ENCODE assay signal across 9 cellular contexts in genomic region chr20:46084805-46085792, GRCh38. TPM values are rescaled to one million over a fixed set of nuclear protein-coding genes. Genes with fewer than 3 reads are reported as not detected.
DNase-seq lines count a peak whose midpoint lies in the region; ATAC-seq and TF ChIP-seq lines count a peak whose summit lies in the region.
"Had no signal": no experiment of that assay in that cellular context is flagged by ENCODE, and none has a peak within 500 bp of the region (broad histone marks: within the 10 kb centered on the region; RNA-seq: fewer than 3 reads in every experiment).

No MANE protein-coding gene starts in this region.

- TF ChIP-seq CTCF in CD4-positive, alpha-beta T cell (IDR thresholded peaks at IDR 0.05) = no peak

- H3K9me3 Mint-ChIP-seq in CD4-positive, alpha-beta T cell = no peaks in the 10 kb centered on the region
- no peaks in the 10 kb centered on the region for H3K9me3 Mint-ChIP-seq in memory B cell

- H3K4me1 Mint-ChIP-seq in CD4-positive, alpha-beta T cell (ENCODE audit: low read depth) = peaks cover 86% of the 10 kb centered on the region
- H3K4me1 Mint-ChIP-seq in T-helper 17 cell (peaks cover 44% of the 10 kb centered on the region), memory B cell (peaks cover 48% of the 10 kb centered on the region)

- peak overlapping the region; percentile 2 for H3K4me3 Mint-ChIP-seq in CD4-positive, alpha-beta T cell
- H3K4me3 Mint-ChIP-seq in T-helper 17 cell = no peak overlapping the region
- H3K4me3 Mint-ChIP-seq in memory B cell = peak overlapping the region; percentile 24

- CTCF ChIA-PET in CD4-positive, alpha-beta T cell (lab: Charles Lee) = interaction anchor here (0.7 to 1.5 kb wide), 4 partner anchors 62 to 286 kb away, joined by 3 to 4 read pairs (median 3); no protein-coding TSS in a partner anchor

- intact Hi-C loops in CD4-positive, alpha-beta T cell (cut with DNase I, micrococcal nuclease) = loop anchor here (5.0 kb wide), 2 partner anchors 113 to 293 kb away; partner anchors contain the start of genes DNTTIP1 (in 1 of the 2), WFDC3 (in 1 of the 2) and ZNF335 (in 1 of the 2)
- intact Hi-C loops in cardiac septum (cut with DNase I) = no loop called here

- H3K27ac Mint-ChIP-seq in CD4-positive, alpha-beta T cell = no peak overlapping the region
- H3K27ac Mint-ChIP-seq in T-helper 17 cell = peak overlapping the region; percentile 19
- H3K27ac Mint-ChIP-seq in memory B cell = peak overlapping the region; percentile 1

- no peaks in the 10 kb centered on the region for H3K27me3 ChIP-seq in CD4-positive, alpha-beta T cell (ENCODE audit: control insufficient read depth, insufficient read depth, low read length)

- DNase-seq in CD4-positive, alpha-beta T cell = no peak
- DNase-seq in LoVo (ENCODE audit: low spot score) (peak; percentile 67), T-helper 17 cell (no peak), memory B cell (ENCODE audit: low spot score in 2 of 2) (no peak), cardiac septum (ENCODE audit: low spot score) (no peak), inferior parietal cortex (ENCODE audit: extremely low spot score) (no peak), SK-N-DZ (ENCODE audit: low spot score) (no peak)
- DNase-seq in activated CD4-positive, alpha-beta T cell treated with anti-CD3 and anti-CD28 coated beads, Interleukin-2, amount 50 U/mL, for 1 hour = no peak
- DNase-seq: stimulated activated CD4-positive, alpha-beta T cell treated with anti-CD3 and anti-CD28 coated beads, Interleukin-15, amount 100 ng/mL, for 24 hours had no signal

- POLR2A ChIA-PET in CD4-positive, alpha-beta T cell (lab: Charles Lee) = no interaction called here

- H3K27ac ChIP-seq in CD4-positive, alpha-beta T cell (ENCODE audit: low read depth, low read length) = no peak overlapping the region

- ATAC-seq in CD4-positive, alpha-beta T cell (ENCODE audit: poor library complexity) = no peak
- ATAC-seq in T-helper 17 cell = no peak
- ATAC-seq in memory B cell (ENCODE audit: low read depth) = no peak

- no peaks in the 10 kb centered on the region for H3K9me3 ChIP-seq in CD4-positive, alpha-beta T cell (ENCODE audit: control insufficient read depth, low read length)
- H3K9me3 ChIP-seq in T-helper 17 cell (ENCODE audit: control insufficient read depth, low read length, poor library complexity, severe bottlenecking) = peaks cover 2% of the 10 kb centered on the region

- H3K27me3 Mint-ChIP-seq in CD4-positive, alpha-beta T cell = no peaks in the 10 kb centered on the region
- H3K27me3 Mint-ChIP-seq in T-helper 17 cell (no peaks in the 10 kb centered on the region), memory B cell (no peaks in the 10 kb centered on the region)

- H3K36me3 Mint-ChIP-seq in CD4-positive, alpha-beta T cell (ENCODE audit: low read depth) = peaks cover 31% of the 10 kb centered on the region
- H3K36me3 Mint-ChIP-seq in T-helper 17 cell (ENCODE audit: low read depth) = peaks cover 2% of the 10 kb centered on the region
- peaks cover 5% of the 10 kb centered on the region for H3K36me3 Mint-ChIP-seq in memory B cell

RNA-seq across cellular contexts. Expression of gene NCOA5, which starts 4.7 kb away (rescaled TPM):
- total RNA-seq in CD4-positive, alpha-beta T cell = 10 to 100 TPM in 1 of 2 experiments, 1 to 10 TPM in 1; 9.7 to 10.5 TPM
- 10 to 100 TPM; 14.5 to 15.0 TPM for total RNA-seq in T-helper 17 cell
- 12.3 TPM for total RNA-seq in cardiac septum
- 28.4 and 30.3 TPM in 2 replicates for polyA plus RNA-seq in SK-N-DZ (2014; cell fraction: cytosol; rRNA removed)
- polyA plus RNA-seq in SK-N-DZ (2014; cell fraction: nucleus; rRNA removed) = 25.6 and 28.6 TPM in 2 replicates

RNA-seq across cellular contexts. Expression of gene CD40, which starts 33.0 kb away (rescaled TPM):
- total RNA-seq in CD4-positive, alpha-beta T cell = 1 to 10 TPM; 1.0 to 1.2 TPM
- total RNA-seq in T-helper 17 cell (1 to 10 TPM in 1 of 2 donors, under 1 TPM in 1; 0.68 to 5.8 TPM), cardiac septum (3.8 TPM)
- 0.77 and 1.1 TPM in 2 replicates for polyA plus RNA-seq in SK-N-DZ (2014; cell fraction: cytosol; rRNA removed)
- polyA plus RNA-seq in SK-N-DZ (2014; cell fraction: nucleus; rRNA removed) = 0.32 and 2.1 TPM in 2 replicates

RNA-seq across cellular contexts. Expression of gene SLC12A5, which starts 56.1 kb away (rescaled TPM):
- total RNA-seq in CD4-positive, alpha-beta T cell = 1 to 10 TPM; 1.3 to 2.4 TPM
- total RNA-seq in T-helper 17 cell (not detected), cardiac septum (0.73 TPM)
- 0.52 and 0.55 TPM in 2 replicates for polyA plus RNA-seq in SK-N-DZ (2014; cell fraction: cytosol; rRNA removed)
- 4.7 and 9.5 TPM in 2 replicates for polyA plus RNA-seq in SK-N-DZ (2014; cell fraction: nucleus; rRNA removed)
